6 cellular contexts compared by ENCODE assay signal in the genomic region with DNA sequence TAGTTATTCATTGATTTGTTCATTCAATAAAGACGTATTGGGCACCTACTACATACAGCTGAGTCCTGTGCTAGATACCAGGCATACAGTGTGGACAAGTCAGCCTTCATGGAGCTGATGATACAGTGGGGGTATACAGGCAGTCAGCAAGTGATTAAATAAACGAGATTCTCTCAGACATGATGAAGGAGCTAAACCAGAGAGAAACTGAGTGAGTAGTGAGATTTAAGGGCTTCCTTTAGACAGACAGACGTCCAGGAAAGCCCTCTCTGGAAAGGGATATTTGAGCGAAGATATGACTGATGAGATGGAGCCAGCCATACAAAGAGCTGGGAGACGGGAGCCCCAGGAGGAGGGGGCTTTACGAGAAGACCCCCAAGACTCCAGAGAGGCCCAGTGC.
"Had no signal": no experiment of that assay in that cellular context is flagged by ENCODE, and none has a peak within 500 bp of the region (broad histone marks: within the 10 kb centered on the region; RNA-seq: fewer than 3 reads in every experiment).

No MANE protein-coding gene starts in this region.

- H3K4me3 Mint-ChIP-seq: GM23338, H9, IgD-negative memory B cell had no signal

- DNase-seq: H9, HCEC 1CT had no signal

- H3K36me3 Mint-ChIP-seq: IgD-negative memory B cell had no signal

- H3K9me3 Mint-ChIP-seq: GM23338, H9, IgD-negative memory B cell had no signal

- ATAC-seq: GM23338, HepG2 had no signal

- H3K27ac Mint-ChIP-seq: GM23338, H9 had no signal

- H3K27ac ChIP-seq: HL-60 had no signal

- H3K4me2 ChIP-seq: GM23338 had no signal

- H3K4me1 Mint-ChIP-seq: IgD-negative memory B cell had no signal

- H3K4me3 ChIP-seq: GM23338 had no signal
